In genomic region chr14:77799863-77800730, GRCh38 we compare ENCODE assay signal across 1 cellular context.
A peak's percentile ranks its signal among the peaks of the same experiment; 100 is the strongest.
TF ChIP-seq lines count a peak whose summit lies in the region.

Gene ADCK1 (plus strand): TSS chr14:77800109. CDS start chr14:77818979, 18,870 bp downstream.

TF ChIP-seq in K562, 482 proteins besides CTCF, POLR2A, EP300 and RAD21 (continued from another document and continues in another):
- TF ChIP-seq MGA (IDR thresholded peaks at IDR 0.05) (peak; percentile 80; the same call in 1 of the 2 replicates), SAP30 (IDR thresholded peaks at IDR 0.05; ENCODE audit: borderline replicate concordance, insufficient read depth, low read depth, low read length, poor library complexity, severe bottlenecking) (peak; percentile 94), STAT6 (CRISPR knock-in tag; IDR thresholded peaks at IDR 0.05) (no peak), RERE (CRISPR knock-in tag; IDR thresholded peaks at IDR 0.05; ENCODE audit: borderline replicate concordance) (no peak), ZNF699 (CRISPR knock-in tag; IDR thresholded peaks at IDR 0.05; ENCODE audit: insufficient replicate concordance) (no peak), ZNF511 (CRISPR knock-in tag; IDR thresholded peaks at IDR 0.05) (peak; percentile 89), ZNF232 (CRISPR knock-in tag; IDR thresholded peaks at IDR 0.05) (no peak), SOX6 (IDR thresholded peaks at IDR 0.05) (peak; percentile 7; the same call in 1 of the 2 replicates), RBM15 (IDR thresholded peaks at IDR 0.05; ENCODE audit: insufficient read depth, low read length) (no peak), TAF7 (tag; IDR thresholded peaks at IDR 0.05) (no peak), ARID3A (IDR thresholded peaks at IDR 0.05; ENCODE audit: borderline replicate concordance, low read depth, low read length) (no peak), ARID4B (CRISPR knock-in tag; IDR thresholded peaks at IDR 0.05) (peak; percentile 98), ESRRB (CRISPR knock-in tag; IDR thresholded peaks at IDR 0.05; ENCODE audit: borderline replicate concordance) (no peak), TBP (optimal IDR thresholded peaks at IDR 0.05; ENCODE audit: low read depth, low read length) (peak; percentile 47), PHF8 (IDR thresholded peaks at IDR 0.05; ENCODE audit: borderline replicate concordance, low read length) (peak; percentile 89; the same call in 1 of the 2 replicates), CTCFL (IDR thresholded peaks at IDR 0.05; ENCODE audit: borderline replicate concordance, insufficient read depth, low read depth, low read length, poor library complexity, severe bottlenecking) (no peak), RBM17 (IDR thresholded peaks at IDR 0.05; ENCODE audit: borderline replicate concordance, low read depth, low read length) (no peak), ZNF436 (CRISPR knock-in tag; IDR thresholded peaks at IDR 0.05) (no peak), ZNF282 (CRISPR knock-in tag; IDR thresholded peaks at IDR 0.05) (no peak)
